Comparison of ENCODE assay signal across 12 cellular contexts in the genomic region with DNA sequence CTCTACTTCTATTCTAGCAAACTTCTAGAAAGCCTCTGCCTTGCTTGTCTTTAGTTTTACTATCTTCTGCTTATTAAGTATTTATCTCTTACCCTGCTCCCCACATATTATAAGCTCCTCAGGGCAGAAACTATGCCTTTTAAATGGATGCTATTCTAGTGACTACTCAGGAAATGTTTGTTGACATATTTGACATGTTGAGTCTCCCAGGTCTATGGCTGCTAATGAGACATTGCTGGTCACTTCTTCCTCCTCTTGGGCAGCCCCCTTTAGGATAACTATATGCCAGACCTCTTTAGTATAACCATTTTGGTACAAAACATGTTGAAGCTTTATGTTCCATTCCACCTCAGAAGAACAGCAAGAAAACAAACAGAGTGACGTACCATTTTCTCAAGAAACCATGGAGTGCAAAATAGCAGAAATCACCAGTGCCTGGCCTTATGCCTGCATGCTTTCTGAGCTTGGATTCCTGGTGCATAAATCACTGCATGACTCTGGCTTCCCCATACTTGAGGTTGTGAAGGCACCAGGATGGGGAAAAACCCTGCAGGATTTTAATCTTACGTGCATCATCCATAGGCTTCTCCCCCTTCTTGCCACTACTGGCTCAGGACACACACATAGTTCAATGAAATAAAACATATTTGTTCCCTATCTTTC.
A peak's percentile ranks its signal among the peaks of the same experiment; 100 is the strongest.
DNase-seq lines count a peak whose midpoint lies in the region; ATAC-seq and TF ChIP-seq lines count a peak whose summit lies in the region.
"Had no signal": no experiment of that assay in that cellular context is flagged by ENCODE, and none has a peak within 500 bp of the region (broad histone marks: within the 10 kb centered on the region; RNA-seq: fewer than 3 reads in every experiment).

No MANE protein-coding gene starts in this region.

- DNase-seq in AG04450 (ENCODE audit: low read depth, low spot score) = peak; percentile 91
- peak; percentile 95 for DNase-seq in M059J (ENCODE audit: low read depth)
- DNase-seq in chondrocyte (ENCODE audit: low spot score) = no peak
- DNase-seq in lung (ENCODE audit: low spot score) = no peak
- DNase-seq in CD4-positive, alpha-beta T cell = no peak
- no peak for DNase-seq in activated CD4-positive, alpha-beta T cell treated with anti-CD3 and anti-CD28 coated beads for 1 hour
- no peak for DNase-seq in testis
- DNase-seq: lower lobe of right lung, NCI-H774 had no signal

- no peaks in the 10 kb centered on the region for H3K4me1 ChIP-seq in lung (ENCODE audit: control insufficient read depth in 2 of 2, insufficient read depth in 2 of 2, low read length in 2 of 2)
- peaks cover 4% of the 10 kb centered on the region for H3K4me1 ChIP-seq in testis
- H3K4me1 ChIP-seq: lower lobe of right lung had no signal

- H3K4me1 Mint-ChIP-seq in chondrocyte (ENCODE audit: low read depth) = peaks cover 49% of the 10 kb centered on the region
- H3K4me1 Mint-ChIP-seq in CD4-positive, alpha-beta T cell (ENCODE audit: low read depth) = no peaks in the 10 kb centered on the region
- H3K4me1 Mint-ChIP-seq: stimulated activated effector memory CD8-positive, alpha-beta T cell treated with anti-CD3 and anti-CD28 coated beads, Interleukin-12 subunit alpha, Interleukin-12 subunit beta, amount 100 ng/mL, for 72 hours had no signal

- POLR2A ChIA-PET in AG04450 (lab: Yijun Ruan, JAX) = interaction anchor here (0.9 to 1.8 kb wide), 7 partner anchors 12 to 209 kb away, joined by 3 to 8 read pairs (median 3); a partner anchor contains a TSS
- POLR2A ChIA-PET in CD4-positive, alpha-beta T cell (lab: Charles Lee) = no interaction called here

- H3K27me3 ChIP-seq in AG04450 (ENCODE audit: control insufficient read depth, insufficient read depth, low read length) (no peaks in the 10 kb centered on the region), lung (ENCODE audit: control insufficient read depth, insufficient read depth) (no peaks in the 10 kb centered on the region), testis (no peaks in the 10 kb centered on the region)
- H3K27me3 ChIP-seq in CD4-positive, alpha-beta T cell (ENCODE audit: control insufficient read depth, insufficient read depth, low read length) = no peaks in the 10 kb centered on the region

- H3K9me3 Mint-ChIP-seq in chondrocyte (ENCODE audit: low read depth) = no peaks in the 10 kb centered on the region
- H3K9me3 Mint-ChIP-seq in CD4-positive, alpha-beta T cell = no peaks in the 10 kb centered on the region
- H3K9me3 Mint-ChIP-seq: stimulated activated effector memory CD8-positive, alpha-beta T cell treated with anti-CD3 and anti-CD28 coated beads, Interleukin-12 subunit alpha, Interleukin-12 subunit beta, amount 100 ng/mL, for 72 hours had no signal

- no peaks in the 10 kb centered on the region for H3K27me3 Mint-ChIP-seq in chondrocyte (ENCODE audit: low read depth)
- peaks cover 40% of the 10 kb centered on the region for H3K27me3 Mint-ChIP-seq in CD4-positive, alpha-beta T cell

- intact Hi-C loops in CD4-positive, alpha-beta T cell (cut with DNase I, micrococcal nuclease) = no loop called here
- intact Hi-C loops in testis (cut with DNase I; ENCODE audit: low total_unique reads) = no loop called here

- H3K27ac Mint-ChIP-seq in chondrocyte (ENCODE audit: unreplicated experiment) = peak overlapping the region; percentile 98
- H3K27ac Mint-ChIP-seq in CD4-positive, alpha-beta T cell = no peak overlapping the region
- H3K27ac Mint-ChIP-seq: stimulated activated effector memory CD8-positive, alpha-beta T cell treated with anti-CD3 and anti-CD28 coated beads, Interleukin-12 subunit alpha, Interleukin-12 subunit beta, amount 100 ng/mL, for 72 hours had no signal

- peak overlapping the region; percentile 90 for H3K27ac ChIP-seq in AG04450 (ENCODE audit: low read depth, low read length)
- H3K27ac ChIP-seq in lung (ENCODE audit: low read depth in 1 of 2, low read length in 1 of 2) = no peak overlapping the region
- H3K27ac ChIP-seq in CD4-positive, alpha-beta T cell (ENCODE audit: low read depth, low read length) = no peak overlapping the region
- H3K27ac ChIP-seq in testis = no peak overlapping the region
- H3K27ac ChIP-seq: C4-2B, lower lobe of right lung had no signal

- ATAC-seq in lung (ENCODE audit: insufficient read depth, low FRiP score) (peak; percentile 70), GM21381 (IDR thresholded peaks at IDR 0.05; ENCODE audit: unreplicated experiment) (no peak)
- no peak for ATAC-seq in CD4-positive, alpha-beta T cell (ENCODE audit: poor library complexity)
- ATAC-seq: lower lobe of right lung; stimulated activated effector memory CD8-positive, alpha-beta T cell treated with anti-CD3 and anti-CD28 coated beads, Interleukin-12 subunit alpha, Interleukin-12 subunit beta, amount 100 ng/mL, for 72 hours had no signal

- no peak for TF ChIP-seq CTCF in AG04450 (IDR thresholded peaks at IDR 0.05; ENCODE audit: low read depth, low read length)
- no peak for TF ChIP-seq CTCF in chondrocyte (IDR thresholded peaks at IDR 0.05)
- no peak for TF ChIP-seq CTCF in lung (IDR thresholded peaks at IDR 0.05; ENCODE audit: control extremely low read depth, extremely low read depth)
- TF ChIP-seq CTCF in CD4-positive, alpha-beta T cell (IDR thresholded peaks at IDR 0.05) = no peak
- no peak for TF ChIP-seq CTCF in testis (IDR thresholded peaks at IDR 0.05)

- H3K9me3 ChIP-seq in AG04450 (ENCODE audit: control insufficient read depth, insufficient read depth, low read length) = no peaks in the 10 kb centered on the region
- no peaks in the 10 kb centered on the region for H3K9me3 ChIP-seq in lung (ENCODE audit: control insufficient read depth in 2 of 2, insufficient read depth in 1 of 2, low read length in 1 of 2)
- H3K9me3 ChIP-seq in CD4-positive, alpha-beta T cell (ENCODE audit: control insufficient read depth, low read length) = no peaks in the 10 kb centered on the region
- no peaks in the 10 kb centered on the region for H3K9me3 ChIP-seq in testis
- H3K9me3 ChIP-seq: lower lobe of right lung had no signal

- 41 to 82% methylated on average over 2 of the region's 2 CpGs for WGBS in lung, 2 donors
- 81 to 83% methylated on average over 2 of the region's 2 CpGs for WGBS in testis, 2 donors

- H3K4me3 Mint-ChIP-seq in chondrocyte (ENCODE audit: unreplicated experiment) = no peak overlapping the region
- no peak overlapping the region for H3K4me3 Mint-ChIP-seq in CD4-positive, alpha-beta T cell
- H3K4me3 Mint-ChIP-seq: stimulated activated effector memory CD8-positive, alpha-beta T cell treated with anti-CD3 and anti-CD28 coated beads, Interleukin-12 subunit alpha, Interleukin-12 subunit beta, amount 100 ng/mL, for 72 hours had no signal

- H3K36me3 ChIP-seq in lung (ENCODE audit: control insufficient read depth in 2 of 2, insufficient read depth in 2 of 2, low read length in 2 of 2) = no peaks in the 10 kb centered on the region
- H3K36me3 ChIP-seq in testis (ENCODE audit: low read depth, missing control alignments) = no peaks in the 10 kb centered on the region
- H3K36me3 ChIP-seq: lower lobe of right lung had no signal

- no peak for TF ChIP-seq POLR2A in testis (IDR thresholded peaks at IDR 0.05)

- CTCF ChIA-PET in AG04450 (lab: Charles Lee) = no interaction called here
- CTCF ChIA-PET in CD4-positive, alpha-beta T cell (lab: Charles Lee) = no interaction called here

- no peaks in the 10 kb centered on the region for H3K36me3 Mint-ChIP-seq in chondrocyte (ENCODE audit: low read depth)
- H3K36me3 Mint-ChIP-seq in CD4-positive, alpha-beta T cell (ENCODE audit: low read depth) = no peaks in the 10 kb centered on the region
- H3K36me3 Mint-ChIP-seq: stimulated activated effector memory CD8-positive, alpha-beta T cell treated with anti-CD3 and anti-CD28 coated beads, Interleukin-12 subunit alpha, Interleukin-12 subunit beta, amount 100 ng/mL, for 72 hours had no signal

- no peak overlapping the region for H3K4me3 ChIP-seq in AG04450 (ENCODE audit: low read depth, low read length)
- H3K4me3 ChIP-seq in lung = no peak overlapping the region
- no peak overlapping the region for H3K4me3 ChIP-seq in testis
- H3K4me3 ChIP-seq: lower lobe of right lung had no signal

Comparison
In these comparisons a context has a peak if more than half of its experiments do, and no peak if none do; other contexts are left out.
1. DNase-seq: peak in AG04450 (single experiment) and M059J (single experiment); none in chondrocyte (single experiment), lung (single experiment), CD4-positive, alpha-beta T cell (0 of 10), activated CD4-positive, alpha-beta T cell treated with anti-CD3 and anti-CD28 coated beads for 1 hour (single experiment) and testis (single experiment).